ENCODE assay signal across 7 cellular contexts in genomic region chr11:19553683-19554333, GRCh38.
DNase-seq lines count a peak whose midpoint lies in the region; ATAC-seq and TF ChIP-seq lines count a peak whose summit lies in the region.

No MANE protein-coding gene starts in this region.

- intact Hi-C loops in activated CD4-positive, alpha-beta T cell treated with anti-CD3 and anti-CD28 coated beads, Interleukin-2, amount 10 ng/mL, durations not matched to agents 24 days and 14 days (cut with micrococcal nuclease): loop anchor here (1.0 kb wide), 3 partner anchors 243 to 483 kb away; no protein-coding TSS in a partner anchor

- peak; percentile 87 for TF ChIP-seq CTCF in GM12873 (IDR thresholded peaks at IDR 0.05; ENCODE audit: insufficient read depth, low read depth, low read length, missing control alignments)
- peak; percentile 61 for TF ChIP-seq CTCF in lung (IDR thresholded peaks at IDR 0.05; ENCODE audit: control extremely low read depth, extremely low read depth)

- H3K4me1 ChIP-seq in lung (ENCODE audit: control insufficient read depth in 2 of 2, insufficient read depth in 2 of 2, low read length in 2 of 2): peaks cover 0 to 8% of the 10 kb centered on the region in 2 donors

- H3K4me3 Mint-ChIP-seq in activated CD4-positive, alpha-beta T cell treated with anti-CD3 and anti-CD28 coated beads, Interleukin-2, amount 10 ng/mL, durations not matched to agents 24 days and 14 days: no peak overlapping the region

- H3K9me3 Mint-ChIP-seq in activated CD4-positive, alpha-beta T cell treated with anti-CD3 and anti-CD28 coated beads, Interleukin-2, amount 10 ng/mL, durations not matched to agents 24 days and 14 days: no peaks in the 10 kb centered on the region

- no peaks in the 10 kb centered on the region for H3K27me3 Mint-ChIP-seq in activated CD4-positive, alpha-beta T cell treated with anti-CD3 and anti-CD28 coated beads, Interleukin-2, amount 10 ng/mL, durations not matched to agents 24 days and 14 days

- no peak overlapping the region for H3K27ac ChIP-seq in lung (ENCODE audit: low read depth in 1 of 2, low read length in 1 of 2)

- DNase-seq in NCI-H345 (lab: John Stamatoyannopoulos, UW) (peak; percentile 76), dermis blood vessel endothelial cell (peak; percentile 88), lung (ENCODE audit: low spot score) (peak; percentile 78)
- DNase-seq in activated CD4-positive, alpha-beta T cell treated with anti-CD3 and anti-CD28 coated beads, Interleukin-2, amount 10 ng/mL, durations not matched to agents 24 days and 14 days: peak; percentile 89
- peak; percentile 49 for DNase-seq in stimulated activated CD8-positive, alpha-beta memory T cell treated with anti-CD3 and anti-CD28 coated beads, Interleukin-15, amount 100 ng/mL, for 1 hour (ENCODE audit: low read depth)

- ATAC-seq in HG03103 (IDR thresholded peaks at IDR 0.05; ENCODE audit: low read depth, unreplicated experiment) (peak; percentile 50), lung (ENCODE audit: insufficient read depth, low FRiP score) (no peak)

- no peaks in the 10 kb centered on the region for H3K36me3 Mint-ChIP-seq in activated CD4-positive, alpha-beta T cell treated with anti-CD3 and anti-CD28 coated beads, Interleukin-2, amount 10 ng/mL, durations not matched to agents 24 days and 14 days (ENCODE audit: low read depth)

- H3K4me1 Mint-ChIP-seq in activated CD4-positive, alpha-beta T cell treated with anti-CD3 and anti-CD28 coated beads, Interleukin-2, amount 10 ng/mL, durations not matched to agents 24 days and 14 days: no peaks in the 10 kb centered on the region

- 37 to 42% methylated on average over 8 of the region's 8 CpGs for WGBS in lung, 2 donors

- H3K27me3 ChIP-seq in lung (ENCODE audit: control insufficient read depth, insufficient read depth): no peaks in the 10 kb centered on the region

- no peaks in the 10 kb centered on the region for H3K36me3 ChIP-seq in lung (ENCODE audit: control insufficient read depth in 2 of 2, insufficient read depth in 2 of 2, low read length in 2 of 2)

- no peak overlapping the region for H3K27ac Mint-ChIP-seq in activated CD4-positive, alpha-beta T cell treated with anti-CD3 and anti-CD28 coated beads, Interleukin-2, amount 10 ng/mL, durations not matched to agents 24 days and 14 days

- H3K4me3 ChIP-seq in lung: no peak overlapping the region

- H3K9me3 ChIP-seq in lung (ENCODE audit: control insufficient read depth in 2 of 2, insufficient read depth in 1 of 2, low read length in 1 of 2): no peaks in the 10 kb centered on the region
